ENCODE assay signal across 19 cellular contexts in genomic region chr1:22741118-22741517, GRCh38. TPM values are rescaled to one million over a fixed set of nuclear protein-coding genes. Genes with fewer than 3 reads are reported as not detected.
DNase-seq lines count a peak whose midpoint lies in the region; ATAC-seq and TF ChIP-seq lines count a peak whose summit lies in the region.
"Had no signal": no experiment of that assay in that cellular context is flagged by ENCODE, and none has a peak within 500 bp of the region (broad histone marks: within the 10 kb centered on the region; RNA-seq: fewer than 3 reads in every experiment).

No MANE protein-coding gene starts in this region.

- H4K8ac ChIP-seq in neuronal stem cell (ENCODE audit: low read depth, low read length) = no peak overlapping the region

- H2AK5ac ChIP-seq in neuronal stem cell (ENCODE audit: low read depth, low read length) = no peak overlapping the region

- no peak overlapping the region for H2AFZ ChIP-seq in neuronal stem cell (ENCODE audit: low read length)

- H3K36me3 ChIP-seq in H7 (replicated peaks; ENCODE audit: control insufficient read depth, insufficient read depth, low read length) (no peaks in the 10 kb centered on the region), neuronal stem cell (replicated peaks in 1 of 2; ENCODE audit: control insufficient read depth in 2 of 2, insufficient read depth in 2 of 2, low read length in 2 of 2) (no peaks in the 10 kb centered on the region)

- no peak overlapping the region for H2BK5ac ChIP-seq in neuronal stem cell (ENCODE audit: low read length)

- H3K27ac ChIP-seq in neuronal stem cell (replicated peaks; ENCODE audit: low read length) = no peak overlapping the region
- H3K27ac ChIP-seq: KMS-11, RWPE1 had no signal

- no peaks in the 10 kb centered on the region for H3K27me3 Mint-ChIP-seq in chondrocyte (ENCODE audit: low read depth)
- peaks cover 21% of the 10 kb centered on the region for H3K27me3 Mint-ChIP-seq in activated naive CD8-positive, alpha-beta T cell treated with anti-CD3 and anti-CD28 coated beads, Interleukin-2, amount 50 U/mL, for 24 hours

- no peak overlapping the region for H3K4me3 Mint-ChIP-seq in chondrocyte (ENCODE audit: unreplicated experiment)
- no peak overlapping the region for H3K4me3 Mint-ChIP-seq in activated naive CD8-positive, alpha-beta T cell treated with anti-CD3 and anti-CD28 coated beads, Interleukin-2, amount 50 U/mL, for 24 hours
- H3K4me3 Mint-ChIP-seq: B cell; CD4-positive, alpha-beta T cell had no signal

- no peaks in the 10 kb centered on the region for H3K36me3 Mint-ChIP-seq in chondrocyte (ENCODE audit: low read depth)
- no peaks in the 10 kb centered on the region for H3K36me3 Mint-ChIP-seq in activated naive CD8-positive, alpha-beta T cell treated with anti-CD3 and anti-CD28 coated beads, Interleukin-2, amount 50 U/mL, for 24 hours (ENCODE audit: low read depth)

- no peaks in the 10 kb centered on the region for H3K79me1 ChIP-seq in neuronal stem cell (ENCODE audit: low read depth, low read length)

- no peaks in the 10 kb centered on the region for H3K9me3 Mint-ChIP-seq in chondrocyte (ENCODE audit: low read depth)
- H3K9me3 Mint-ChIP-seq in activated naive CD8-positive, alpha-beta T cell treated with anti-CD3 and anti-CD28 coated beads, Interleukin-2, amount 50 U/mL, for 24 hours = no peaks in the 10 kb centered on the region
- H3K9me3 Mint-ChIP-seq: CD4-positive, alpha-beta T cell had no signal

- peak overlapping the region; percentile 30 for H3K23ac ChIP-seq in neuronal stem cell (ENCODE audit: low read depth, low read length, poor library complexity)

- no peak for ATAC-seq in activated naive CD8-positive, alpha-beta T cell treated with anti-CD3 and anti-CD28 coated beads, Interleukin-2, amount 50 U/mL, for 24 hours
- ATAC-seq: PC-3 had no signal

- peak overlapping the region; percentile 96 for H3K27ac Mint-ChIP-seq in chondrocyte (ENCODE audit: unreplicated experiment)
- no peak overlapping the region for H3K27ac Mint-ChIP-seq in activated naive CD8-positive, alpha-beta T cell treated with anti-CD3 and anti-CD28 coated beads, Interleukin-2, amount 50 U/mL, for 24 hours
- H3K27ac Mint-ChIP-seq: B cell; CD4-positive, alpha-beta T cell had no signal

- H3K9ac ChIP-seq in neuronal stem cell (ENCODE audit: low read depth, low read length, poor library complexity) = no peak overlapping the region
- H3K9ac ChIP-seq: KMS-11 had no signal

- H2BK15ac ChIP-seq in neuronal stem cell (ENCODE audit: low read length) = no peak overlapping the region

- H3K14ac ChIP-seq in neuronal stem cell (ENCODE audit: low read length) = no peak overlapping the region

- H3K4me3 ChIP-seq in H7 (ENCODE audit: insufficient read depth, low read depth, low read length) (no peak overlapping the region), neuronal stem cell (ENCODE audit: low read length in 2 of 2) (no peak overlapping the region)

- no CpG with 5 or more reads among the region's 9 CpGs for WGBS in neuronal stem cell (ENCODE audit: extremely low coverage in 2 of 2, insufficient read length in 2 of 2, insufficient replicate concordance in 1 of 2), 2 donors

- H3K9me3 ChIP-seq in neuronal stem cell (replicated peaks in 1 of 2; ENCODE audit: control insufficient read depth in 2 of 2, insufficient read depth in 1 of 2, low read depth in 1 of 2, low read length in 2 of 2) = no peaks in the 10 kb centered on the region

- H3K27me3 ChIP-seq in H7 (ENCODE audit: control insufficient read depth, insufficient read depth, low read length) (no peaks in the 10 kb centered on the region), neuronal stem cell (ENCODE audit: control insufficient read depth in 3 of 3, insufficient read depth in 3 of 3, low read depth in 1 of 3, low read length in 3 of 3) (no peaks in the 10 kb centered on the region)

- peak; percentile 73 for DNase-seq in H7
- DNase-seq in NCI-H82 (lab: John Stamatoyannopoulos, UW) = peak; percentile 72
- no peak for DNase-seq in chondrocyte (ENCODE audit: low spot score)
- no peak for DNase-seq in neuronal stem cell (ENCODE audit: low spot score)
- DNase-seq in activated naive CD8-positive, alpha-beta T cell treated with anti-CD3 and anti-CD28 coated beads, Interleukin-2, amount 50 U/mL, for 24 hours = no peak
- no peak for DNase-seq in stimulated activated CD4-positive, alpha-beta T cell treated with anti-CD3 and anti-CD28 coated beads, Interleukin-12 subunit alpha, Interleukin-12 subunit beta, amount 100 ng/mL, for 4 hours
- DNase-seq in inferior parietal cortex (ENCODE audit: extremely low spot score) = no peak
- DNase-seq: CD4-positive, alpha-beta T cell; HCEC 1CT; NCI-H1436 treated with DMSO at 0.1 percent for 48 hours; NCI-H2081; NCI-H2227 treated with DMSO at 0.1 percent for 48 hours; NCI-H526; NK-92 treated with Interleukin-12 subunit alpha and Interleukin-12 subunit beta, amount 100 ng/mL, for 24 hours; PC-3; T-helper 1 cell had no signal

- H2BK120ac ChIP-seq in neuronal stem cell (ENCODE audit: low read depth, low read length) = no peak overlapping the region

- no peak overlapping the region for H3K18ac ChIP-seq in neuronal stem cell (ENCODE audit: low read length)

- no peak overlapping the region for H3K4me2 ChIP-seq in neuronal stem cell (ENCODE audit: insufficient read depth, low read length, poor library complexity, severe bottlenecking)
- H3K4me2 ChIP-seq: KMS-11 had no signal

- H2BK12ac ChIP-seq in neuronal stem cell (ENCODE audit: low read length) = no peak overlapping the region

- no peak overlapping the region for H4K91ac ChIP-seq in neuronal stem cell (ENCODE audit: low read depth, low read length, poor library complexity)

- peaks cover 63% of the 10 kb centered on the region for H3K4me1 Mint-ChIP-seq in chondrocyte (ENCODE audit: low read depth)
- H3K4me1 Mint-ChIP-seq in activated naive CD8-positive, alpha-beta T cell treated with anti-CD3 and anti-CD28 coated beads, Interleukin-2, amount 50 U/mL, for 24 hours = no peaks in the 10 kb centered on the region
- H3K4me1 Mint-ChIP-seq: B cell had no signal

- no peak for TF ChIP-seq CTCF in chondrocyte (IDR thresholded peaks at IDR 0.05)

- H3K4ac ChIP-seq in neuronal stem cell (ENCODE audit: low read length) = no peak overlapping the region

- peaks cover 13 to 18% of the 10 kb centered on the region in 2 donors for H3K4me1 ChIP-seq in neuronal stem cell (ENCODE audit: control insufficient read depth in 2 of 2, insufficient read depth in 1 of 2, low read depth in 1 of 2, low read length in 2 of 2)

RNA-seq across cellular contexts. Expression of gene EPHB2, which starts 30.5 kb away (rescaled TPM):
- 12.3 and 14.8 TPM in 2 replicates for total RNA-seq in H7 (2014; rRNA removed; shearing (Covaris generic))
- 44.6 to 57.5 TPM (median 48.0 TPM) in 3 replicates for total RNA-seq in chondrocyte
- polyA plus RNA-seq in neuronal stem cell (2013, experiment 1 of 2) = 25.3 TPM
- 26.4 TPM for polyA plus RNA-seq in neuronal stem cell (2013, experiment 2 of 2)

Comparison
In these comparisons a context has a peak if more than half of its experiments do, and no peak if none do; other contexts are left out.
1. DNase-seq: peak in H7 (single experiment) and NCI-H82 (single experiment); none in chondrocyte (single experiment), neuronal stem cell (single experiment), activated naive CD8-positive, alpha-beta T cell treated with anti-CD3 and anti-CD28 coated beads, Interleukin-2, amount 50 U/mL, for 24 hours (single experiment), stimulated activated CD4-positive, alpha-beta T cell treated with anti-CD3 and anti-CD28 coated beads, Interleukin-12 subunit alpha, Interleukin-12 subunit beta, amount 100 ng/mL, for 4 hours (single experiment) and inferior parietal cortex (single experiment).